ENCODE assay signal across 10 cellular contexts in genomic region chr19:18031384-18031783, GRCh38. TPM values are rescaled to one million over a fixed set of nuclear protein-coding genes. Genes with fewer than 3 reads are reported as not detected.
DNase-seq lines count a peak whose midpoint lies in the region; ATAC-seq and TF ChIP-seq lines count a peak whose summit lies in the region.
"Not testable (repeated sequence)": the region's sequence is repeated elsewhere in the genome, so short reads cannot be mapped to it uniquely, and the experiment has no call there.
"Had no signal": no experiment of that assay in that cellular context is flagged by ENCODE, and none has a peak within 500 bp of the region (broad histone marks: within the 10 kb centered on the region; RNA-seq: fewer than 3 reads in every experiment).

No MANE protein-coding gene starts in this region.

- H3K36me3 ChIP-seq in OCI-LY1 (ENCODE audit: insufficient read depth, low read length); lower lobe of right lung: not testable (repeated sequence)

- peak overlapping the region; percentile 25 for H3K27ac Mint-ChIP-seq in CD4-positive, alpha-beta T cell
- not testable (repeated sequence) for H3K27ac Mint-ChIP-seq in activated CD4-positive, alpha-beta T cell treated with anti-CD3 and anti-CD28 coated beads for 36 hours

- not testable (repeated sequence) for H4K20me1 ChIP-seq in OCI-LY1 (ENCODE audit: insufficient read depth, low read length)

- H3K4me3 Mint-ChIP-seq in CD4-positive, alpha-beta T cell; activated CD4-positive, alpha-beta T cell treated with anti-CD3 and anti-CD28 coated beads for 36 hours: not testable (repeated sequence)

- H3K9me2 ChIP-seq in OCI-LY1 (ENCODE audit: low read depth, low read length), result not testable (repeated sequence)

- not testable (repeated sequence) for H2AFZ ChIP-seq in OCI-LY1 (ENCODE audit: low read length)

- peaks cover 11% of the 10 kb centered on the region for H3K4me1 Mint-ChIP-seq in CD4-positive, alpha-beta T cell (ENCODE audit: low read depth)
- H3K4me1 Mint-ChIP-seq in activated CD4-positive, alpha-beta T cell treated with anti-CD3 and anti-CD28 coated beads for 36 hours, result not testable (repeated sequence)

- H3K79me2 ChIP-seq in OCI-LY1 (ENCODE audit: insufficient read depth, low read length), result not testable (repeated sequence)

- TF ChIP-seq CTCF in CD4-positive, alpha-beta T cell (IDR thresholded peaks at IDR 0.05); OCI-LY1 (IDR thresholded peaks at IDR 0.05; ENCODE audit: low read length); lower lobe of right lung (IDR thresholded peaks at IDR 0.05): not testable (repeated sequence)

- 0 out of 2 replicates have a peak overlapping the region, but pooled peaks have one; percentile 10 for H3K4me2 ChIP-seq in OCI-LY1 (ENCODE audit: low read length)

- CTCF ChIA-PET in CD4-positive, alpha-beta T cell (lab: Charles Lee), result interaction anchor here (1.4 kb wide), 1 partner anchor 93 kb away, joined by 3 read pairs; no protein-coding TSS in a partner anchor
- CTCF ChIA-PET in activated CD4-positive, alpha-beta T cell treated with anti-CD3 and anti-CD28 coated beads for 36 hours (lab: Charles Lee), result not testable (repeated sequence)

- H3K27me3 Mint-ChIP-seq in CD4-positive, alpha-beta T cell; activated CD4-positive, alpha-beta T cell treated with anti-CD3 and anti-CD28 coated beads for 36 hours: not testable (repeated sequence)

- not testable (repeated sequence) for DNase-seq in CD4-positive, alpha-beta T cell; activated CD4-positive, alpha-beta T cell treated with anti-CD3 and anti-CD28 coated beads for 36 hours; lower lobe of right lung; sciatic nerve (ENCODE audit: low spot score)
- DNase-seq in Kasumi-1 (lab: John Stamatoyannopoulos, UW), result peak; percentile 24 to 32

- H3K9ac ChIP-seq in OCI-LY1 (ENCODE audit: low read length), result not testable (repeated sequence)

- not testable (repeated sequence) for ATAC-seq in CD4-positive, alpha-beta T cell (ENCODE audit: poor library complexity)
- peak; percentile 22 for ATAC-seq in activated CD4-positive, alpha-beta T cell treated with anti-CD3 and anti-CD28 coated beads for 36 hours
- ATAC-seq in esophagus mucosa (peak; percentile 67), lower lobe of right lung (peak; percentile 62 to 64), sciatic nerve (peak; percentile 46)

- not testable (repeated sequence) for H3F3A ChIP-seq in OCI-LY1 (ENCODE audit: insufficient read depth, low read length)

- H3K9me3 Mint-ChIP-seq in CD4-positive, alpha-beta T cell; activated CD4-positive, alpha-beta T cell treated with anti-CD3 and anti-CD28 coated beads for 36 hours (ENCODE audit: low read depth): not testable (repeated sequence)

- not testable (repeated sequence) for H3K36me3 Mint-ChIP-seq in CD4-positive, alpha-beta T cell (ENCODE audit: low read depth); activated CD4-positive, alpha-beta T cell treated with anti-CD3 and anti-CD28 coated beads for 36 hours (ENCODE audit: low read depth)

- H3K9me3 ChIP-seq in CD4-positive, alpha-beta T cell (ENCODE audit: control insufficient read depth, low read length); OCI-LY1 (ENCODE audit: low read length); lower lobe of right lung: not testable (repeated sequence)

- H3K4me1 ChIP-seq in OCI-LY1 (ENCODE audit: insufficient read depth, low read length, severe bottlenecking) (peaks cover 34% of the 10 kb centered on the region), lower lobe of right lung (peaks cover 31% of the 10 kb centered on the region)

- not testable (repeated sequence) for H3K27ac ChIP-seq in CD4-positive, alpha-beta T cell (ENCODE audit: low read depth, low read length); lower lobe of right lung
- H3K27ac ChIP-seq in OCI-LY1 (ENCODE audit: low read depth, low read length, poor library complexity, severe bottlenecking), result peak overlapping the region; percentile 62

- POLR2A ChIA-PET in CD4-positive, alpha-beta T cell (lab: Charles Lee), result interaction anchor here (0.7 to 2.1 kb wide), 2 partner anchors 13 to 21 kb away, joined by 4 to 11 read pairs; no protein-coding TSS in a partner anchor
- POLR2A ChIA-PET in activated CD4-positive, alpha-beta T cell treated with anti-CD3 and anti-CD28 coated beads for 36 hours (lab: Charles Lee), result interaction anchor here (0.6 kb wide), 1 partner anchor 13 kb away, joined by 5 read pairs; no protein-coding TSS in a partner anchor

- intact Hi-C loops in CD4-positive, alpha-beta T cell (cut with DNase I, micrococcal nuclease); activated CD4-positive, alpha-beta T cell treated with anti-CD3 and anti-CD28 coated beads for 36 hours (cut with DNase I, micrococcal nuclease); lower lobe of right lung (cut with DNase I); sciatic nerve (cut with DNase I): not testable (repeated sequence)

- H3K27me3 ChIP-seq in CD4-positive, alpha-beta T cell (ENCODE audit: control insufficient read depth, insufficient read depth, low read length); OCI-LY1 (ENCODE audit: insufficient read depth, low read length); lower lobe of right lung (ENCODE audit: low read depth): not testable (repeated sequence)

- not testable (repeated sequence) for H3K4me3 ChIP-seq in OCI-LY1 (ENCODE audit: low read depth, low read length, poor library complexity, severe bottlenecking); lower lobe of right lung

RNA-seq across cellular contexts. Expression of gene ARRDC2, which starts 23.4 kb away (rescaled TPM):
- total RNA-seq in CD4-positive, alpha-beta T cell, result 100 to 1,000 TPM; 325 to 341 TPM
- total RNA-seq in activated CD4-positive, alpha-beta T cell treated with anti-CD3 and anti-CD28 coated beads for 36 hours, result 10 to 100 TPM; 13.5 to 21.7 TPM
- 6.3 TPM for total RNA-seq in esophagus mucosa
- 89.4 TPM for total RNA-seq in lower lobe of right lung
- total RNA-seq in sciatic nerve, result 38.2 TPM

RNA-seq across cellular contexts. Expression of gene IL12RB1, which starts 55.4 kb away (rescaled TPM):
- total RNA-seq in CD4-positive, alpha-beta T cell, result 10 to 100 TPM; 20.5 to 22.5 TPM
- 10 to 100 TPM; 17.2 to 20.0 TPM for total RNA-seq in activated CD4-positive, alpha-beta T cell treated with anti-CD3 and anti-CD28 coated beads for 36 hours
- total RNA-seq in esophagus mucosa (0.36 TPM), lower lobe of right lung (14.6 TPM), sciatic nerve (2.1 TPM)
- total RNA-seq: epithelial cell of proximal tubule, GM23248, smooth muscle cell had no signal
